In the genomic region with DNA sequence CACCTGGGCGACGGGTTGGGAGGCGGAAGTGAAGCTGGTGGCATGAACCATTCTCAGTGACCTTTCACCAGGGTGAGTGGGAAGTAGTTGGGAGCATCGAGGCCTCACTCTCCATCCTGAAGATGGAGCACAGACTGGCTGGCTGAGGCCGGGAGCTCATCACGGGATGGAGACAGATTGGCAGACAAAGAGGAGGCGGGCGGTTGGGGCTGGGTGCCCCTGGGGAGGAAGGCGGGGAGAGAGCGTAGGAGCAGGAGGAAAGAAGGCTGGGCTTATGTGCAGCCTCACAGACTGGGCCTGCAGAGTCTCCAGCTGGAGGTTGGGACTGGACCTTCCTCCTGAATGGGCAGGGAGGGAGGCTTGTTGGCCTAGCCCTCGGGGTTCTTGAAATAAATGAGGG, we compare ENCODE assay signal across 2 cellular contexts.
TF ChIP-seq lines count a peak whose summit lies in the region.

No MANE protein-coding gene starts in this region.

TF ChIP-seq in GM23338, 12 proteins besides CTCF, POLR2A, EP300 and RAD21 (continued from another document):
- no peak for TF ChIP-seq EZH2 (IDR thresholded peaks at IDR 0.05; ENCODE audit: low read depth, unreplicated experiment)
- no peak for TF ChIP-seq EZH2phosphoT487 (IDR thresholded peaks at IDR 0.05; ENCODE audit: unreplicated experiment)
- no peak for TF ChIP-seq NANOG (IDR thresholded peaks at IDR 0.05; ENCODE audit: borderline replicate concordance)
- no peak for TF ChIP-seq ZNF114 (CRISPR knock-in tag; IDR thresholded peaks at IDR 0.05)

TF ChIP-seq in WTC11, 78 proteins besides CTCF, POLR2A, EP300 and RAD21 (continued from another document):
- TF ChIP-seq ZNF263 (CRISPR knock-in tag; IDR thresholded peaks at IDR 0.05; ENCODE audit: low read depth) (no peak), MXD4 (CRISPR knock-in tag; IDR thresholded peaks at IDR 0.05; ENCODE audit: borderline replicate concordance) (no peak), KAT7 (CRISPR knock-in tag; IDR thresholded peaks at IDR 0.05; ENCODE audit: borderline replicate concordance) (no peak), JAZF1 (CRISPR knock-in tag; IDR thresholded peaks at IDR 0.05) (no peak), ZSCAN18 (CRISPR knock-in tag; IDR thresholded peaks at IDR 0.05) (no peak), SMAD4 (CRISPR knock-in tag; IDR thresholded peaks at IDR 0.05) (no peak), ZBTB21 (CRISPR knock-in tag; IDR thresholded peaks at IDR 0.05; ENCODE audit: borderline replicate concordance) (no peak)
- TF ChIP-seq, protein P1, sequence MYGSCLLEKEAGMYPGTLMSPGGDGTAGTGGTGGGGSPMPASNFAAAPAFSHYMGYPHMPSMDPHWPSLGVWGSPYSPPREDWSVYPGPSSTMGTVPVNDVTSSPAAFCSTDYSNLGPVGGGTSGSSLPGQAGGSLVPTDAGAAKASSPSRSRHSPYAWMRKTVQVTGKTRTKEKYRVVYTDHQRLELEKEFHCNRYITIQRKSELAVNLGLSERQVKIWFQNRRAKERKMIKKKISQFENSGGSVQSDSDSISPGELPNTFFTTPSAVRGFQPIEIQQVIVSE (CRISPR knock-in tag; IDR thresholded peaks at IDR 0.05; ENCODE audit: borderline replicate concordance) = no peak
- TF ChIP-seq, protein P2, sequence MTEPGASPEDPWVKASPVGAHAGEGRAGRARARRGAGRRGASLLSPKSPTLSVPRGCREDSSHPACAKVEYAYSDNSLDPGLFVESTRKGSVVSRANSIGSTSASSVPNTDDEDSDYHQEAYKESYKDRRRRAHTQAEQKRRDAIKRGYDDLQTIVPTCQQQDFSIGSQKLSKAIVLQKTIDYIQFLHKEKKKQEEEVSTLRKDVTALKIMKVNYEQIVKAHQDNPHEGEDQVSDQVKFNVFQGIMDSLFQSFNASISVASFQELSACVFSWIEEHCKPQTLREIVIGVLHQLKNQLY (CRISPR knock-in tag; IDR thresholded peaks at IDR 0.05) = no peak
- TF ChIP-seq, protein P3, sequence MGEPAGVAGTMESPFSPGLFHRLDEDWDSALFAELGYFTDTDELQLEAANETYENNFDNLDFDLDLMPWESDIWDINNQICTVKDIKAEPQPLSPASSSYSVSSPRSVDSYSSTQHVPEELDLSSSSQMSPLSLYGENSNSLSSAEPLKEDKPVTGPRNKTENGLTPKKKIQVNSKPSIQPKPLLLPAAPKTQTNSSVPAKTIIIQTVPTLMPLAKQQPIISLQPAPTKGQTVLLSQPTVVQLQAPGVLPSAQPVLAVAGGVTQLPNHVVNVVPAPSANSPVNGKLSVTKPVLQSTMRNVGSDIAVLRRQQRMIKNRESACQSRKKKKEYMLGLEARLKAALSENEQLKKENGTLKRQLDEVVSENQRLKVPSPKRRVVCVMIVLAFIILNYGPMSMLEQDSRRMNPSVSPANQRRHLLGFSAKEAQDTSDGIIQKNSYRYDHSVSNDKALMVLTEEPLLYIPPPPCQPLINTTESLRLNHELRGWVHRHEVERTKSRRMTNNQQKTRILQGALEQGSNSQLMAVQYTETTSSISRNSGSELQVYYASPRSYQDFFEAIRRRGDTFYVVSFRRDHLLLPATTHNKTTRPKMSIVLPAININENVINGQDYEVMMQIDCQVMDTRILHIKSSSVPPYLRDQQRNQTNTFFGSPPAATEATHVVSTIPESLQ (CRISPR knock-in tag; IDR thresholded peaks at IDR 0.05) = no peak
- TF ChIP-seq, protein P4, sequence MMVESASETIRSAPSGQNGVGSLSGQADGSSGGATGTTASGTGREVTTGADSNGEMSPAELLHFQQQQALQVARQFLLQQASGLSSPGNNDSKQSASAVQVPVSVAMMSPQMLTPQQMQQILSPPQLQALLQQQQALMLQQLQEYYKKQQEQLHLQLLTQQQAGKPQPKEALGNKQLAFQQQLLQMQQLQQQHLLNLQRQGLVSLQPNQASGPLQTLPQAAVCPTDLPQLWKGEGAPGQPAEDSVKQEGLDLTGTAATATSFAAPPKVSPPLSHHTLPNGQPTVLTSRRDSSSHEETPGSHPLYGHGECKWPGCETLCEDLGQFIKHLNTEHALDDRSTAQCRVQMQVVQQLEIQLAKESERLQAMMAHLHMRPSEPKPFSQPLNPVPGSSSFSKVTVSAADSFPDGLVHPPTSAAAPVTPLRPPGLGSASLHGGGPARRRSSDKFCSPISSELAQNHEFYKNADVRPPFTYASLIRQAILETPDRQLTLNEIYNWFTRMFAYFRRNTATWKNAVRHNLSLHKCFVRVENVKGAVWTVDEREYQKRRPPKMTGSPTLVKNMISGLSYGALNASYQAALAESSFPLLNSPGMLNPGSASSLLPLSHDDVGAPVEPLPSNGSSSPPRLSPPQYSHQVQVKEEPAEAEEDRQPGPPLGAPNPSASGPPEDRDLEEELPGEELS (CRISPR knock-in tag; IDR thresholded peaks at IDR 0.05) = no peak
- TF ChIP-seq, protein P5, sequence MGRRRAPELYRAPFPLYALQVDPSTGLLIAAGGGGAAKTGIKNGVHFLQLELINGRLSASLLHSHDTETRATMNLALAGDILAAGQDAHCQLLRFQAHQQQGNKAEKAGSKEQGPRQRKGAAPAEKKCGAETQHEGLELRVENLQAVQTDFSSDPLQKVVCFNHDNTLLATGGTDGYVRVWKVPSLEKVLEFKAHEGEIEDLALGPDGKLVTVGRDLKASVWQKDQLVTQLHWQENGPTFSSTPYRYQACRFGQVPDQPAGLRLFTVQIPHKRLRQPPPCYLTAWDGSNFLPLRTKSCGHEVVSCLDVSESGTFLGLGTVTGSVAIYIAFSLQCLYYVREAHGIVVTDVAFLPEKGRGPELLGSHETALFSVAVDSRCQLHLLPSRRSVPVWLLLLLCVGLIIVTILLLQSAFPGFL (CRISPR knock-in tag; IDR thresholded peaks at IDR 0.05; ENCODE audit: borderline replicate concordance) = no peak
- TF ChIP-seq, protein P6, sequence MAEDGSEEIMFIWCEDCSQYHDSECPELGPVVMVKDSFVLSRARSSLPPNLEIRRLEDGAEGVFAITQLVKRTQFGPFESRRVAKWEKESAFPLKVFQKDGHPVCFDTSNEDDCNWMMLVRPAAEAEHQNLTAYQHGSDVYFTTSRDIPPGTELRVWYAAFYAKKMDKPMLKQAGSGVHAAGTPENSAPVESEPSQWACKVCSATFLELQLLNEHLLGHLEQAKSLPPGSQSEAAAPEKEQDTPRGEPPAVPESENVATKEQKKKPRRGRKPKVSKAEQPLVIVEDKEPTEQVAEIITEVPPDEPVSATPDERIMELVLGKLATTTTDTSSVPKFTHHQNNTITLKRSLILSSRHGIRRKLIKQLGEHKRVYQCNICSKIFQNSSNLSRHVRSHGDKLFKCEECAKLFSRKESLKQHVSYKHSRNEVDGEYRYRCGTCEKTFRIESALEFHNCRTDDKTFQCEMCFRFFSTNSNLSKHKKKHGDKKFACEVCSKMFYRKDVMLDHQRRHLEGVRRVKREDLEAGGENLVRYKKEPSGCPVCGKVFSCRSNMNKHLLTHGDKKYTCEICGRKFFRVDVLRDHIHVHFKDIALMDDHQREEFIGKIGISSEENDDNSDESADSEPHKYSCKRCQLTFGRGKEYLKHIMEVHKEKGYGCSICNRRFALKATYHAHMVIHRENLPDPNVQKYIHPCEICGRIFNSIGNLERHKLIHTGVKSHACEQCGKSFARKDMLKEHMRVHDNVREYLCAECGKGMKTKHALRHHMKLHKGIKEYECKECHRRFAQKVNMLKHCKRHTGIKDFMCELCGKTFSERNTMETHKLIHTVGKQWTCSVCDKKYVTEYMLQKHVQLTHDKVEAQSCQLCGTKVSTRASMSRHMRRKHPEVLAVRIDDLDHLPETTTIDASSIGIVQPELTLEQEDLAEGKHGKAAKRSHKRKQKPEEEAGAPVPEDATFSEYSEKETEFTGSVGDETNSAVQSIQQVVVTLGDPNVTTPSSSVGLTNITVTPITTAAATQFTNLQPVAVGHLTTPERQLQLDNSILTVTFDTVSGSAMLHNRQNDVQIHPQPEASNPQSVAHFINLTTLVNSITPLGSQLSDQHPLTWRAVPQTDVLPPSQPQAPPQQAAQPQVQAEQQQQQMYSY (CRISPR knock-in tag; IDR thresholded peaks at IDR 0.05) = no peak
- TF ChIP-seq, protein P7, sequence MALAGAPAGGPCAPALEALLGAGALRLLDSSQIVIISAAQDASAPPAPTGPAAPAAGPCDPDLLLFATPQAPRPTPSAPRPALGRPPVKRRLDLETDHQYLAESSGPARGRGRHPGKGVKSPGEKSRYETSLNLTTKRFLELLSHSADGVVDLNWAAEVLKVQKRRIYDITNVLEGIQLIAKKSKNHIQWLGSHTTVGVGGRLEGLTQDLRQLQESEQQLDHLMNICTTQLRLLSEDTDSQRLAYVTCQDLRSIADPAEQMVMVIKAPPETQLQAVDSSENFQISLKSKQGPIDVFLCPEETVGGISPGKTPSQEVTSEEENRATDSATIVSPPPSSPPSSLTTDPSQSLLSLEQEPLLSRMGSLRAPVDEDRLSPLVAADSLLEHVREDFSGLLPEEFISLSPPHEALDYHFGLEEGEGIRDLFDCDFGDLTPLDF (CRISPR knock-in tag; IDR thresholded peaks at IDR 0.05) = no peak
- TF ChIP-seq, protein P8, sequence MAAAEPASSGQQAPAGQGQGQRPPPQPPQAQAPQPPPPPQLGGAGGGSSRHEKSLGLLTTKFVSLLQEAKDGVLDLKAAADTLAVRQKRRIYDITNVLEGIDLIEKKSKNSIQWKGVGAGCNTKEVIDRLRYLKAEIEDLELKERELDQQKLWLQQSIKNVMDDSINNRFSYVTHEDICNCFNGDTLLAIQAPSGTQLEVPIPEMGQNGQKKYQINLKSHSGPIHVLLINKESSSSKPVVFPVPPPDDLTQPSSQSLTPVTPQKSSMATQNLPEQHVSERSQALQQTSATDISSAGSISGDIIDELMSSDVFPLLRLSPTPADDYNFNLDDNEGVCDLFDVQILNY (CRISPR knock-in tag; IDR thresholded peaks at IDR 0.05) = no peak
